In genomic region chr2:127650785-127651380, GRCh38 we compare ENCODE assay signal across 23 cellular contexts. TPM values are rescaled to one million over a fixed set of nuclear protein-coding genes. Genes with fewer than 3 reads are reported as not detected.
DNase-seq lines count a peak whose midpoint lies in the region; ATAC-seq, FAIRE-seq and TF ChIP-seq lines count a peak whose summit lies in the region.
"Had no signal": no experiment of that assay in that cellular context is flagged by ENCODE, and none has a peak within 500 bp of the region (broad histone marks: within the 10 kb centered on the region; RNA-seq: fewer than 3 reads in every experiment).

No MANE protein-coding gene starts in this region.

- TF ChIP-seq POLR2A in IMR-90 (IDR thresholded peaks at IDR 0.05; ENCODE audit: low read depth, low read length) = no peak
- TF ChIP-seq POLR2A in esophagus muscularis mucosa (IDR thresholded peaks at IDR 0.05; ENCODE audit: low read depth) = no peak
- TF ChIP-seq POLR2A in right lobe of liver (IDR thresholded peaks at IDR 0.05) = no peak
- no peak for TF ChIP-seq POLR2A in stomach (IDR thresholded peaks at IDR 0.05)
- TF ChIP-seq POLR2A in H54 (IDR thresholded peaks at IDR 0.05; ENCODE audit: low read depth, low read length) = no peak

- peaks cover 5% of the 10 kb centered on the region for H3K4me1 Mint-ChIP-seq in activated T-helper 1 cell treated with anti-CD3 and anti-CD28 coated beads, Interleukin-12 subunit alpha, Interleukin-12 subunit beta, Interleukin-2, Interleukin-4 antibody, amounts not matched to agents 30 ng/mL and 10 ng/mL and 1 ng/mL, durations not matched to agents 14 hours and 24 hours and 36 hours (ENCODE audit: low read depth)

- TF ChIP-seq EP300 in esophagus muscularis mucosa (IDR thresholded peaks at IDR 0.05) (no peak), stomach (IDR thresholded peaks at IDR 0.05) (peak; percentile 83)

- H3K4me2 ChIP-seq in IMR-90 (ENCODE audit: low read depth, low read length) = no peak overlapping the region
- H3K4me2 ChIP-seq in mammary epithelial cell (ENCODE audit: insufficient read depth, low read depth, low read length) = no peak overlapping the region
- H3K4me2 ChIP-seq: neural progenitor cell, PC-9 had no signal

- H3K27ac Mint-ChIP-seq in activated T-helper 1 cell treated with anti-CD3 and anti-CD28 coated beads, Interleukin-12 subunit alpha, Interleukin-12 subunit beta, Interleukin-2, Interleukin-4 antibody, amounts not matched to agents 30 ng/mL and 10 ng/mL and 1 ng/mL, durations not matched to agents 14 hours and 24 hours and 36 hours = no peak overlapping the region

- peaks cover 7% of the 10 kb centered on the region; the same call in 1 of the 2 replicates for H3K4me1 ChIP-seq in IMR-90 (ENCODE audit: control insufficient read depth, insufficient read depth, low read length)
- H3K4me1 ChIP-seq in esophagus muscularis mucosa = peaks cover 98 to 100% (median 99%) of the 10 kb centered on the region in 4 donors
- peaks cover 0 to 10% (median 0%) of the 10 kb centered on the region in 4 donors for H3K4me1 ChIP-seq in right lobe of liver
- H3K4me1 ChIP-seq in stomach = peaks cover 16 to 96% (median 60%) of the 10 kb centered on the region in 4 donors
- peaks cover 4% of the 10 kb centered on the region for H3K4me1 ChIP-seq in mammary epithelial cell (ENCODE audit: insufficient read depth, low read length)

- no peak overlapping the region for H2BK15ac ChIP-seq in IMR-90 (ENCODE audit: low read depth, low read length)

- no TSS peak for BruUV-seq in IMR-90 (replicated peaks; lab: Mats Ljungman, UMichigan)
- no TSS peak for BruUV-seq in mammary epithelial cell (replicated peaks; lab: Mats Ljungman, UMichigan)

- no peak overlapping the region for H2AK5ac ChIP-seq in IMR-90 (ENCODE audit: low read depth, low read length)

- no peak overlapping the region for H4K8ac ChIP-seq in IMR-90 (ENCODE audit: low read depth in 2 of 2, low read length in 2 of 2)

- peaks cover 2% of the 10 kb centered on the region for H3K27me3 Mint-ChIP-seq in activated T-helper 1 cell treated with anti-CD3 and anti-CD28 coated beads, Interleukin-12 subunit alpha, Interleukin-12 subunit beta, Interleukin-2, Interleukin-4 antibody, amounts not matched to agents 30 ng/mL and 10 ng/mL and 1 ng/mL, durations not matched to agents 14 hours and 24 hours and 36 hours (ENCODE audit: insufficient read depth)

- H2BK20ac ChIP-seq in IMR-90 (ENCODE audit: low read depth, low read length) = no peak overlapping the region

- CTCF ChIA-PET in IMR-90 (lab: Yijun Ruan, JAX) = interaction anchor here (2.3 kb wide), 1 partner anchor 60 kb away, joined by 15 read pairs; no protein-coding TSS in a partner anchor
- CTCF ChIA-PET in mammary epithelial cell (lab: Charles Lee; ENCODE audit: low non-redundant PET) = interaction anchor here (1.3 kb wide), 1 partner anchor 59 kb away, joined by 12 read pairs; no protein-coding TSS in a partner anchor

- H4K20me1 ChIP-seq in IMR-90 (ENCODE audit: insufficient read depth, low read length) = peaks cover 5% of the 10 kb centered on the region
- H4K20me1 ChIP-seq in mammary epithelial cell (ENCODE audit: insufficient read depth, low read length) = no peaks in the 10 kb centered on the region

- H3K36me3 ChIP-seq in IMR-90 (ENCODE audit: control insufficient read depth, insufficient read depth, low read length) (peaks cover 14% of the 10 kb centered on the region), esophagus muscularis mucosa (peaks cover 0 to 67% (median 53%) of the 10 kb centered on the region in 4 donors), right lobe of liver (peaks cover 0 to 12% (median 3%) of the 10 kb centered on the region in 4 donors), stomach (peaks cover 0 to 14% (median 4%) of the 10 kb centered on the region in 4 donors), mammary epithelial cell (ENCODE audit: insufficient read depth, low read length) (no peaks in the 10 kb centered on the region)
- H3K36me3 ChIP-seq: neural progenitor cell had no signal

- no peak overlapping the region for H3K56ac ChIP-seq in IMR-90 (ENCODE audit: extremely low read depth, insufficient read depth, low read length)

- in situ Hi-C loops in IMR-90 (cut with MboI; ENCODE audit: low sequenced_read_pairs) = no loop called here
- in situ Hi-C loops in mammary epithelial cell (cut with MboI; ENCODE audit: low sequenced_read_pairs in 2 of 2) = no loop called here

- H3K4me3 Mint-ChIP-seq in activated T-helper 1 cell treated with anti-CD3 and anti-CD28 coated beads, Interleukin-12 subunit alpha, Interleukin-12 subunit beta, Interleukin-2, Interleukin-4 antibody, amounts not matched to agents 30 ng/mL and 10 ng/mL and 1 ng/mL, durations not matched to agents 14 hours and 24 hours and 36 hours = no peak overlapping the region
- H3K4me3 Mint-ChIP-seq: neural progenitor cell had no signal

- FAIRE-seq in H54 (lab: Jason Lieb, UNC) = no peak
- FAIRE-seq: endothelial cell of umbilical vein had no signal

- no peak overlapping the region for H3K18ac ChIP-seq in IMR-90 (ENCODE audit: low read depth, low read length)

- peaks cover 0 to 16% of the 10 kb centered on the region in 2 experiments; a peak in 2 of 4 replicates for H3K79me1 ChIP-seq in IMR-90 (ENCODE audit: low read depth in 1 of 2, low read length in 2 of 2)

- WGBS in IMR-90 (ENCODE audit: extremely low coverage in 2 of 2, insufficient read length in 1 of 2), 2 experiments = 92% methylated on average over 20 of the region's 28 CpGs; no CpG with 5 or more reads in 1 of the 2 experiments
- 77% methylated on average over 20 of the region's 28 CpGs for WGBS in esophagus muscularis mucosa
- 91% methylated on average over 10 of the region's 28 CpGs for WGBS in right lobe of liver (ENCODE audit: insufficient coverage, low coverage, low lambda C conversion rate, missing lambda C conversion rate)
- WGBS in stomach, 5 donors = 83 to 89% (median 88%) methylated on average over 23 to 28 of the region's 28 CpGs
- 75% methylated on average over 18 of the region's 28 CpGs for WGBS in mammary epithelial cell (ENCODE audit: low coverage, missing lambda C conversion rate)

- no peak overlapping the region for H4K5ac ChIP-seq in IMR-90 (ENCODE audit: low read depth, low read length)

- DNase-seq in IMR-90 (no peak), esophagus muscularis mucosa (ENCODE audit: extremely low spot score) (no peak), right lobe of liver (peak in 2 of 3 donors; percentile 19 to 45), stomach (no peak), mammary epithelial cell (no peak), H54 (ENCODE audit: insufficient read length, low spot score) (no peak)
- DNase-seq in activated T-helper 1 cell treated with anti-CD3 and anti-CD28 coated beads, Interleukin-12 subunit alpha, Interleukin-12 subunit beta, Interleukin-2, Interleukin-4 antibody, amounts not matched to agents 30 ng/mL and 10 ng/mL and 1 ng/mL, durations not matched to agents 14 hours and 24 hours and 36 hours (ENCODE audit: low spot score) = no peak
- DNase-seq: activated effector memory CD4-positive, alpha-beta T cell treated with Interleukin-2 at 50 U/mL for 16 hours; Calu3; NCI-H1048; NCI-H2107; NCI-H748 treated with DMSO at 0.1 percent for 48 hours; PC-9; retina; stimulated activated CD4-positive, alpha-beta T cell treated with anti-CD3 and anti-CD28 coated beads, Interleukin-1b, Interleukin-23, amount 100 ng/mL, for 48 hours; T-helper 9 cell had no signal

- dilution Hi-C loops in IMR-90 (cut with HindIII; ENCODE audit: low sequenced_read_pairs, unreplicated experiment) (no loop called here), mammary epithelial cell (cut with HindIII; ENCODE audit: low sequenced_read_pairs) (no loop called here)

- H3K9me3 ChIP-seq in IMR-90 (ENCODE audit: control insufficient read depth, insufficient read depth, low read length) = no peaks in the 10 kb centered on the region
- no peaks in the 10 kb centered on the region for H3K9me3 ChIP-seq in esophagus muscularis mucosa
- no peaks in the 10 kb centered on the region for H3K9me3 ChIP-seq in right lobe of liver
- no peaks in the 10 kb centered on the region for H3K9me3 ChIP-seq in stomach
- no peaks in the 10 kb centered on the region for H3K9me3 ChIP-seq in mammary epithelial cell (replicated peaks; ENCODE audit: insufficient read depth, low read length)

- H3K9me1 ChIP-seq in IMR-90 (ENCODE audit: insufficient read depth, low read length) = peaks cover 17% of the 10 kb centered on the region; the same call in 1 of the 2 replicates

- H3K9ac ChIP-seq in IMR-90 (ENCODE audit: low read depth, low read length) (no peak overlapping the region), mammary epithelial cell (ENCODE audit: insufficient read depth, low read length) (no peak overlapping the region)
- H3K9ac ChIP-seq: neural progenitor cell had no signal

- H3K14ac ChIP-seq in IMR-90 (replicated peaks; ENCODE audit: low read depth, low read length) = no peak overlapping the region

- H3K27ac ChIP-seq in IMR-90 (ENCODE audit: insufficient read depth, low read length) = no peak overlapping the region
- H3K27ac ChIP-seq in esophagus muscularis mucosa (replicated peaks in 1 of 4) = peak overlapping the region; percentile 88 to 93 (median 92)
- no peak overlapping the region for H3K27ac ChIP-seq in right lobe of liver
- H3K27ac ChIP-seq in stomach = peak overlapping the region in 4 of 5 donors; percentile 15 to 90 (median 83)
- no peak overlapping the region for H3K27ac ChIP-seq in mammary epithelial cell (ENCODE audit: insufficient read depth, low read depth, low read length)
- H3K27ac ChIP-seq: neural progenitor cell, PC-9 had no signal

- no peak overlapping the region for H2BK5ac ChIP-seq in IMR-90 (ENCODE audit: low read depth, low read length, poor library complexity, severe bottlenecking)

- H3K4me3 ChIP-seq in IMR-90 (ENCODE audit: insufficient read depth, low read depth, low read length) (no peak overlapping the region), esophagus muscularis mucosa (no peak overlapping the region), right lobe of liver (no peak overlapping the region), stomach (no peak overlapping the region), mammary epithelial cell (replicated peaks in 1 of 3; ENCODE audit: insufficient read depth in 1 of 3, low read depth in 2 of 3, low read length in 3 of 3) (no peak overlapping the region)
- H3K4me3 ChIP-seq: K562, neural progenitor cell, PC-9 had no signal

- H4K91ac ChIP-seq in IMR-90 (ENCODE audit: insufficient read depth, low read depth, low read length) = no peak overlapping the region

- TF ChIP-seq RAD21 in IMR-90 (IDR thresholded peaks at IDR 0.05; ENCODE audit: low read length) = no peak

- no peaks in the 10 kb centered on the region for H3K36me3 Mint-ChIP-seq in activated T-helper 1 cell treated with anti-CD3 and anti-CD28 coated beads, Interleukin-12 subunit alpha, Interleukin-12 subunit beta, Interleukin-2, Interleukin-4 antibody, amounts not matched to agents 30 ng/mL and 10 ng/mL and 1 ng/mL, durations not matched to agents 14 hours and 24 hours and 36 hours (ENCODE audit: low read depth)
- H3K36me3 Mint-ChIP-seq: neural progenitor cell had no signal

- ATAC-seq in IMR-90 (ENCODE audit: low read depth) = no peak
- no peak for ATAC-seq in right lobe of liver
- ATAC-seq in HG02852 (IDR thresholded peaks at IDR 0.05; ENCODE audit: unreplicated experiment) = no peak
- ATAC-seq: activated CD4-positive, CD25-positive, alpha-beta regulatory T cell treated with anti-CD3 and anti-CD28 coated beads, Interleukin-2, amount 50 U/mL, for 24 hours; K562 had no signal

- TF ChIP-seq CTCF in IMR-90 (conservative IDR thresholded peaks at IDR 0.05; ENCODE audit: low read depth, low read length) = no peak
- TF ChIP-seq CTCF in esophagus muscularis mucosa (IDR thresholded peaks at IDR 0.05) = no peak
- TF ChIP-seq CTCF in right lobe of liver (IDR thresholded peaks at IDR 0.05) = no peak
- no peak for TF ChIP-seq CTCF in stomach (IDR thresholded peaks at IDR 0.05)
- no peak for TF ChIP-seq CTCF in mammary epithelial cell (conservative IDR thresholded peaks at IDR 0.05 in 1 of 2, IDR thresholded peaks at IDR 0.05 in 1 of 2; ENCODE audit: extremely low read depth in 1 of 2, insufficient read depth in 1 of 2, low read depth in 1 of 2, low read length in 2 of 2)

- no peak overlapping the region for H3K4ac ChIP-seq in IMR-90 (ENCODE audit: low read depth, low read length)

- intact Hi-C loops in IMR-90 (cut with micrococcal nuclease) (no loop called here), esophagus muscularis mucosa (cut with DNase I) (loop anchor here (5.0 to 10.0 kb wide), 2 partner anchors 41 to 136 kb away; no protein-coding TSS in a partner anchor), right lobe of liver (cut with DNase I) (no loop called here), stomach (cut with DNase I; ENCODE audit: low total_unique reads) (no loop called here), mammary epithelial cell (cut with micrococcal nuclease) (no loop called here)
- intact Hi-C loops in activated T-helper 1 cell treated with anti-CD3 and anti-CD28 coated beads, Interleukin-12 subunit alpha, Interleukin-12 subunit beta, Interleukin-2, Interleukin-4 antibody, amounts not matched to agents 30 ng/mL and 10 ng/mL and 1 ng/mL, durations not matched to agents 14 hours and 24 hours and 36 hours (cut with micrococcal nuclease) = no loop called here

- no peaks in the 10 kb centered on the region for H3K9me3 Mint-ChIP-seq in activated T-helper 1 cell treated with anti-CD3 and anti-CD28 coated beads, Interleukin-12 subunit alpha, Interleukin-12 subunit beta, Interleukin-2, Interleukin-4 antibody, amounts not matched to agents 30 ng/mL and 10 ng/mL and 1 ng/mL, durations not matched to agents 14 hours and 24 hours and 36 hours
- H3K9me3 Mint-ChIP-seq: neural progenitor cell had no signal

- no peak overlapping the region for H2BK120ac ChIP-seq in IMR-90 (ENCODE audit: low read depth, low read length)

- no peak overlapping the region for H3K23ac ChIP-seq in IMR-90 (ENCODE audit: low read depth, low read length)

- H3K79me2 ChIP-seq in mammary epithelial cell (ENCODE audit: insufficient read depth, low read length) = no peaks in the 10 kb centered on the region

- POLR2A ChIA-PET in IMR-90 (lab: Charles Lee; ENCODE audit: unreplicated experiment) = no interaction called here

- H3K27me3 ChIP-seq in IMR-90 (ENCODE audit: control insufficient read depth, insufficient read depth, low read length) (no peaks in the 10 kb centered on the region), esophagus muscularis mucosa (no peaks in the 10 kb centered on the region), right lobe of liver (no peaks in the 10 kb centered on the region), stomach (no peaks in the 10 kb centered on the region), mammary epithelial cell (ENCODE audit: insufficient read depth, low read length) (no peaks in the 10 kb centered on the region)
- H3K27me3 ChIP-seq: neural progenitor cell had no signal

- H2AK9ac ChIP-seq in IMR-90 (replicated peaks; ENCODE audit: low read depth, low read length, poor library complexity) = no peak overlapping the region

- H2AFZ ChIP-seq in IMR-90 (replicated peaks; ENCODE audit: low read length, poor library complexity) (peak overlapping the region; percentile 6), mammary epithelial cell (ENCODE audit: low read depth, low read length) (no peak overlapping the region)
- H2AFZ ChIP-seq: neural progenitor cell, PC-9 had no signal

RNA-seq across cellular contexts. Expression of gene GPR17, which starts 4.9 kb away (rescaled TPM):
- total RNA-seq in IMR-90 (2012; rRNA removed) = not detected in 2 replicates
- not detected in 2 replicates for polyA plus RNA-seq in IMR-90 (2012; rRNA removed)
- not detected in 2 replicates for polyA plus RNA-seq in IMR-90 (2012; cell fraction: cytosol; rRNA removed)
- polyA plus RNA-seq in IMR-90 (2012; cell fraction: nucleus; rRNA removed; ENCODE audit: low replicate concordance) = 0.04 TPM in 1 of 2 replicates, not detected in the other
- under 1 TPM in 1 of 4 donors, not detected in 3; 0.40 TPM for total RNA-seq in esophagus muscularis mucosa
- not detected for total RNA-seq in right lobe of liver
- not detected for total RNA-seq in stomach
- polyA plus RNA-seq in stomach = under 1 TPM; 0.19 to 0.61 (median 0.25) TPM
- not detected for total RNA-seq in mammary epithelial cell
- polyA plus RNA-seq in mammary epithelial cell = not detected
- not detected for polyA minus RNA-seq in mammary epithelial cell
- total RNA-seq in activated T-helper 1 cell treated with anti-CD3 and anti-CD28 coated beads, Interleukin-12 subunit alpha, Interleukin-12 subunit beta, Interleukin-2, Interleukin-4 antibody, amounts not matched to agents 30 ng/mL and 10 ng/mL and 1 ng/mL, durations not matched to agents 14 hours and 24 hours and 36 hours = not detected in 2 replicates
- total RNA-seq: Calu3, endothelial cell of umbilical vein, G401, K562, PC-9, subcutaneous adipose tissue had no signal
- polyA plus RNA-seq: K562 had no signal

RNA-seq across cellular contexts. Expression of gene LIMS2, which starts 24.4 kb away (rescaled TPM):
- total RNA-seq in IMR-90 (2012; rRNA removed) (1.1 and 1.3 TPM in 2 replicates), esophagus muscularis mucosa (100 to 1,000 TPM in 3 of 4 donors, 10 to 100 TPM in 1; 99.2 to 342 (median 175) TPM), right lobe of liver (10 to 100 TPM in 5 of 6 experiments, 1 to 10 TPM in 1; 6.6 to 37.7 (median 19.5) TPM), stomach (10 to 100 TPM; 30.3 to 90.4 (median 52.5) TPM), mammary epithelial cell (1 to 10 TPM in 1 of 2 donors, under 1 TPM in 1; 0.42 to 8.0 TPM)
- polyA plus RNA-seq in IMR-90 (2012; rRNA removed) (17.8 and 18.8 TPM in 2 replicates), stomach (10 to 100 TPM; 33.0 to 94.1 (median 66.6) TPM), mammary epithelial cell (0.10 TPM)
- 22.3 and 23.6 TPM in 2 replicates for polyA plus RNA-seq in IMR-90 (2012; cell fraction: cytosol; rRNA removed)
- 69.0 and 120 TPM in 2 replicates for polyA plus RNA-seq in IMR-90 (2012; cell fraction: nucleus; rRNA removed; ENCODE audit: low replicate concordance)
- not detected for polyA minus RNA-seq in mammary epithelial cell
- total RNA-seq in activated T-helper 1 cell treated with anti-CD3 and anti-CD28 coated beads, Interleukin-12 subunit alpha, Interleukin-12 subunit beta, Interleukin-2, Interleukin-4 antibody, amounts not matched to agents 30 ng/mL and 10 ng/mL and 1 ng/mL, durations not matched to agents 14 hours and 24 hours and 36 hours = 4.8 and 5.1 TPM in 2 replicates

RNA-seq across cellular contexts. Expression of gene SFT2D3, which starts 50.4 kb away (rescaled TPM):
- total RNA-seq in IMR-90 (2012; rRNA removed) (2.5 and 3.9 TPM in 2 replicates), esophagus muscularis mucosa (10 to 100 TPM in 1 of 4 donors, 1 to 10 TPM in 3; 5.8 to 11.8 (median 9.4) TPM), right lobe of liver (1 to 10 TPM; 1.6 to 4.7 (median 3.4) TPM), stomach (10 to 100 TPM in 1 of 5 donors, 1 to 10 TPM in 4; 2.3 to 35.6 (median 7.2) TPM), mammary epithelial cell (1 to 10 TPM; 3.2 to 9.2 TPM)
- polyA plus RNA-seq in IMR-90 (2012; rRNA removed) (3.1 TPM in 2 replicates), stomach (1 to 10 TPM; 2.1 to 6.5 (median 3.1) TPM), mammary epithelial cell (2.1 TPM)
- polyA plus RNA-seq in IMR-90 (2012; cell fraction: cytosol; rRNA removed) = 1.4 and 1.8 TPM in 2 replicates
- 1.3 TPM in 2 replicates for polyA plus RNA-seq in IMR-90 (2012; cell fraction: nucleus; rRNA removed; ENCODE audit: low replicate concordance)
- polyA minus RNA-seq in mammary epithelial cell = 0.16 TPM
- 6.6 and 7.1 TPM in 2 replicates for total RNA-seq in activated T-helper 1 cell treated with anti-CD3 and anti-CD28 coated beads, Interleukin-12 subunit alpha, Interleukin-12 subunit beta, Interleukin-2, Interleukin-4 antibody, amounts not matched to agents 30 ng/mL and 10 ng/mL and 1 ng/mL, durations not matched to agents 14 hours and 24 hours and 36 hours

Comparison
In these comparisons a context has a peak if more than half of its experiments do, and no peak if none do; other contexts are left out.
1. DNase-seq: peak in right lobe of liver (2 of 3); none in IMR-90 (single experiment), esophagus muscularis mucosa (single experiment), stomach (single experiment), mammary epithelial cell (single experiment), activated T-helper 1 cell treated with anti-CD3 and anti-CD28 coated beads, Interleukin-12 subunit alpha, Interleukin-12 subunit beta, Interleukin-2, Interleukin-4 antibody, amounts not matched to agents 30 ng/mL and 10 ng/mL and 1 ng/mL, durations not matched to agents 14 hours and 24 hours and 36 hours (single experiment) and H54 (single experiment).
2. H3K27ac ChIP-seq: peak in esophagus muscularis mucosa (4 of 4) and stomach (4 of 5); none in IMR-90 (single experiment), right lobe of liver (0 of 3) and mammary epithelial cell (single experiment).